ENCODE assay signal across 18 cellular contexts in genomic region chr13:97506511-97506910, GRCh38.
DNase-seq lines count a peak whose midpoint lies in the region; ATAC-seq and TF ChIP-seq lines count a peak whose summit lies in the region.
"Had no signal": no experiment of that assay in that cellular context is flagged by ENCODE, and none has a peak within 500 bp of the region (broad histone marks: within the 10 kb centered on the region; RNA-seq: fewer than 3 reads in every experiment).

No MANE protein-coding gene starts in this region.

- H3K4me2 ChIP-seq in GM23248 (ENCODE audit: unreplicated experiment) = no peak overlapping the region

- WGBS in GM23248 (ENCODE audit: low coverage in 1 of 2, low lambda C conversion rate in 2 of 2, missing lambda C conversion rate in 2 of 2), 2 experiments = 37 to 45% methylated on average over 4 of the region's 4 CpGs

- no peak overlapping the region for H2AFZ ChIP-seq in GM23248

- ATAC-seq in HG02623 (IDR thresholded peaks at IDR 0.05; ENCODE audit: unreplicated experiment) (no peak), HG03457 (IDR thresholded peaks at IDR 0.05; ENCODE audit: unreplicated experiment) (no peak)
- ATAC-seq: left lobe of liver; naive thymus-derived CD8-positive, alpha-beta T cell; WTC11 had no signal

- H3K79me2 ChIP-seq in GM23248 (ENCODE audit: insufficient read depth) = no peaks in the 10 kb centered on the region

- TF ChIP-seq CTCF in fibroblast of the aortic adventitia (IDR thresholded peaks at IDR 0.05; ENCODE audit: insufficient read depth, low read length) = no peak

- H3K4me1 ChIP-seq in GM23248 (ENCODE audit: insufficient read depth) = no peaks in the 10 kb centered on the region
- H3K4me1 ChIP-seq: thyroid gland had no signal

- in situ Hi-C loops in GM23248 (cut with MboI) = no loop called here

- no peak overlapping the region for H3K9ac ChIP-seq in GM23248

- 0 out of 2 replicates have a peak, but pooled peaks cover 8% of the 10 kb centered on the region for H3K27me3 ChIP-seq in GM23248 (replicated peaks; ENCODE audit: insufficient read depth)
- H3K27me3 ChIP-seq: thyroid gland had no signal

- H4K20me1 ChIP-seq in GM23248 (ENCODE audit: insufficient read depth) = no peaks in the 10 kb centered on the region

- no peaks in the 10 kb centered on the region for H3K36me3 ChIP-seq in GM23248 (ENCODE audit: low read depth)
- H3K36me3 ChIP-seq: thyroid gland had no signal

- no peaks in the 10 kb centered on the region for H3K9me3 ChIP-seq in GM23248 (ENCODE audit: low read depth)
- H3K9me3 ChIP-seq: thyroid gland had no signal

- no peak overlapping the region for H3K4me3 ChIP-seq in GM23248
- H3K4me3 ChIP-seq in fibroblast of the aortic adventitia (ENCODE audit: low read depth, low read length) = no peak overlapping the region
- H3K4me3 ChIP-seq: thyroid gland had no signal

- DNase-seq in GM23248 (peak; percentile 6), SHP77 treated with DMSO at 0.1 percent for 48 hours (lab: John Stamatoyannopoulos, UW) (peak; percentile 72), fibroblast of the aortic adventitia (ENCODE audit: low read depth) (peak; percentile 15), occipital lobe (lab: John Stamatoyannopoulos, UW) (peak; percentile 10), activated gamma-delta T cell (lab: John Stamatoyannopoulos, UW) (no peak), NCI-H526 treated with DMSO at 0.1 percent for 48 hours (lab: John Stamatoyannopoulos, UW) (no peak)
- DNase-seq: central memory CD4-positive, alpha-beta T cell; DND-41; naive thymus-derived CD8-positive, alpha-beta T cell; NCI-H1092; NCI-H446 treated with DMSO at 0.1 percent for 48 hours; stimulated activated CD8-positive, alpha-beta memory T cell treated with anti-CD3 and anti-CD28 coated beads, Interleukin-4, amount 100 ng/mL, for 48 hours; thyroid gland had no signal

- H3F3A ChIP-seq in GM23248 (ENCODE audit: insufficient read depth) = no peaks in the 10 kb centered on the region

- no peaks in the 10 kb centered on the region for H3K9me2 ChIP-seq in GM23248 (ENCODE audit: insufficient read depth)

- H3K27ac ChIP-seq in GM23248 = no peak overlapping the region
- H3K27ac ChIP-seq: C4-2B, thyroid gland had no signal

Comparison
In these comparisons a context has a peak if more than half of its experiments do, and no peak if none do; other contexts are left out.
1. DNase-seq: peak in GM23248 (single experiment), SHP77 treated with DMSO at 0.1 percent for 48 hours (single experiment), fibroblast of the aortic adventitia (single experiment) and occipital lobe (single experiment); none in activated gamma-delta T cell (single experiment) and NCI-H526 treated with DMSO at 0.1 percent for 48 hours (single experiment).